8 cellular contexts compared by ENCODE assay signal in genomic region chr19:35154535-35155406, GRCh38. TPM values are rescaled to one million over a fixed set of nuclear protein-coding genes. Genes with fewer than 3 reads are reported as not detected.
A peak's percentile ranks its signal among the peaks of the same experiment; 100 is the strongest.
DNase-seq lines count a peak whose midpoint lies in the region; ATAC-seq and TF ChIP-seq lines count a peak whose summit lies in the region.

TSS of gene FXYD5 (plus strand) at chr19:35154735. CDS start at chr19:35155551, 816 bp downstream.

- H3K4me1 ChIP-seq in HUES64 (ENCODE audit: insufficient read depth, low read length) = peaks cover 26% of the 10 kb centered on the region
- H3K4me1 ChIP-seq in ascending aorta = peaks cover 11 to 15% of the 10 kb centered on the region in 2 donors
- peaks cover 18% of the 10 kb centered on the region for H3K4me1 ChIP-seq in iPS-15b (ENCODE audit: control insufficient read depth, insufficient read depth, low read length)
- peaks cover 5 to 58% (median 36%) of the 10 kb centered on the region in 6 donors for H3K4me1 ChIP-seq in spleen

- ATAC-seq in GM18868 (IDR thresholded peaks at IDR 0.05; ENCODE audit: unreplicated experiment) = no peak

- under 1% methylated on average over 48 of the region's 49 CpGs for WGBS in HUES64
- WGBS in spleen, 5 donors = 0 to 1% (median 1%) methylated on average over 43 to 49 of the region's 49 CpGs

- H3K4me3 ChIP-seq in HUES64 (ENCODE audit: low read length) (peak within 1 kb of the TSS; percentile 80), ascending aorta (peak within 1 kb of the TSS; percentile 52 to 88), iPS-15b (ENCODE audit: low read depth, low read length) (peak within 1 kb of the TSS; percentile 86), spleen (peak within 1 kb of the TSS; percentile 56 to 92 (median 72))

- H3K27me3 ChIP-seq in HUES64 (ENCODE audit: insufficient read depth, low read length) (peaks cover 19% of the 10 kb centered on the region; the same call in 1 of the 2 replicates), ascending aorta (no peaks in the 10 kb centered on the region), iPS-15b (ENCODE audit: control insufficient read depth, insufficient read depth, low read length) (no peaks in the 10 kb centered on the region), spleen (replicated peaks in 1 of 7) (peaks cover 0 to 6% (median 0%) of the 10 kb centered on the region in 7 donors)

- no peaks in the 10 kb centered on the region for H3K9me3 ChIP-seq in HUES64 (ENCODE audit: insufficient read depth, low read depth, low read length)
- H3K9me3 ChIP-seq in ascending aorta = no peaks in the 10 kb centered on the region
- no peaks in the 10 kb centered on the region for H3K9me3 ChIP-seq in iPS-15b (ENCODE audit: control insufficient read depth, insufficient read depth, low read length)
- H3K9me3 ChIP-seq in spleen = no peaks in the 10 kb centered on the region

- H3K36me3 ChIP-seq in HUES64 (ENCODE audit: insufficient read depth, low read length) (peaks cover 27% of the 10 kb centered on the region), ascending aorta (peaks cover 11 to 20% of the 10 kb centered on the region in 2 donors), iPS-15b (ENCODE audit: control insufficient read depth, insufficient read depth, low read length) (peaks cover 11% of the 10 kb centered on the region), spleen (peaks cover 5 to 36% (median 28%) of the 10 kb centered on the region in 6 donors)

- TF ChIP-seq POLR2A in spleen (IDR thresholded peaks at IDR 0.05) = no peak

- TF ChIP-seq CTCF in ascending aorta (IDR thresholded peaks at IDR 0.05) (no peak), spleen (IDR thresholded peaks at IDR 0.05 in 8 of 11, conservative IDR thresholded peaks at IDR 0.05 in 3 of 11) (peak in 4 of 11 experiments; percentile 12 to 19 (median 16))

- H3K27ac ChIP-seq in HUES64 (ENCODE audit: low read depth, low read length) (peak within 1 kb of the TSS; percentile 58), ascending aorta (peak within 1 kb of the TSS; percentile 62 to 69), spleen (peak within 1 kb of the TSS; percentile 77 to 98 (median 89))

- peak; percentile 84 for DNase-seq in EL
- DNase-seq in T-helper 9 cell = peak; percentile 63
- DNase-seq in ascending aorta (ENCODE audit: low spot score in 2 of 2) = peak; percentile 48 to 85
- peak; percentile 95 for DNase-seq in spleen
- no peak for DNase-seq in NCI-H2029 treated with DMSO at 0.1 percent for 48 hours (lab: John Stamatoyannopoulos, UW)

- H3K9ac ChIP-seq in HUES64 (ENCODE audit: low read depth, low read length) (peak within 1 kb of the TSS; percentile 82), iPS-15b (ENCODE audit: low read depth, low read length) (peak within 1 kb of the TSS; percentile 83)

- intact Hi-C loops in ascending aorta (cut with DNase I) = loop anchor here (1.0 to 5.0 kb wide), 2 partner anchors 13 to 113 kb away; partner anchors contain the start of gene USF2
- intact Hi-C loops in spleen (cut with DNase I; ENCODE audit: low total_unique reads) = loop anchor here (5.0 to 10.0 kb wide), 2 partner anchors 50 to 113 kb away; partner anchors contain the start of gene USF2

RNA-seq across cellular contexts. Expression of gene FXYD5, which starts in this region (rescaled TPM):
- polyA plus RNA-seq in HUES64 (2013, experiment 1 of 2) = 75.1 TPM
- 102 TPM for polyA plus RNA-seq in HUES64 (2013, experiment 2 of 2)
- 138 TPM for total RNA-seq in ascending aorta
- 100 to 1,000 TPM; 132 to 215 (median 162) TPM for total RNA-seq in spleen
- 100 to 1,000 TPM; 188 to 235 (median 213) TPM for polyA plus RNA-seq in spleen
